ENCODE assay signal across 19 cellular contexts in the genomic region with DNA sequence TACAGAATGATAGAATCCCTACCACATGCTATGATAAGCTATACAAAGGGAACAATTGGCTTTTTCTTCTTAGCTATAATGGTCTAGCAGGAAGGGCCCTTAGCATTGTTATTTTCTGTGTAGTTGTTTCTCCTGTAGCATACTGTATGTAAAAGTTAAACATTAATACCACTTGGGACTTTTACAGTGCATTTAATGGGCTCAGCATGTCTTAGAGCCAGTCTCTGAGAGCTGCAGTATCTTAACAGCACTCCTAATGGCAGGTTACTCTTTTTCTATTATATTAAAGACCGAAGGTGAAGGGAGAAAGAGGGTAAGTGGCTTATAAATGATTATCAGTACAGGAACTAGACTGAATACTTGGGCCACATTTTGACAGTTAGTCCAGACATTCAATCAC.
"Had no signal": no experiment of that assay in that cellular context is flagged by ENCODE, and none has a peak within 500 bp of the region (broad histone marks: within the 10 kb centered on the region; RNA-seq: fewer than 3 reads in every experiment).

No MANE protein-coding gene starts in this region.

- DNase-seq: dorsolateral prefrontal cortex; effector CD8-positive, alpha-beta T cell; gastrocnemius medialis; immature natural killer cell; naive thymus-derived CD8-positive, alpha-beta T cell; nucleus accumbens; ovary; sigmoid colon; stimulated activated CD4-positive, alpha-beta T cell treated with anti-CD3 and anti-CD28 coated beads, Interleukin-2, amount 100 ng/mL, for 24 hours; stimulated activated CD4-positive, alpha-beta T cell treated with anti-CD3 and anti-CD28 coated beads, Interleukin-4, amount 100 ng/mL, for 4 hours; stimulated activated naive CD4-positive, alpha-beta T cell treated with Interleukin-2 at 50 U/mL for 16 hours; thyroid gland; upper lobe of left lung; uterus had no signal

- H3K27me3 ChIP-seq: gastrocnemius medialis, ovary, right atrium auricular region, sigmoid colon, suprapubic skin, thyroid gland, upper lobe of left lung, uterus had no signal

- H3K4me1 ChIP-seq: gastrocnemius medialis, right atrium auricular region, sigmoid colon, suprapubic skin, thyroid gland, upper lobe of left lung, uterus had no signal

- H3K27ac ChIP-seq: coronary artery, dorsolateral prefrontal cortex, gastrocnemius medialis, ovary, right atrium auricular region, sigmoid colon, skin epidermis, suprapubic skin, thyroid gland, upper lobe of left lung, uterus had no signal

- H3K36me3 ChIP-seq: gastrocnemius medialis, ovary, right atrium auricular region, sigmoid colon, suprapubic skin, thyroid gland, upper lobe of left lung, uterus had no signal

- H3K4me3 ChIP-seq: coronary artery, dorsolateral prefrontal cortex, gastrocnemius medialis, ovary, right atrium auricular region, sigmoid colon, skin epidermis, suprapubic skin, thyroid gland, upper lobe of left lung, uterus had no signal

- H3K27ac Mint-ChIP-seq: immature natural killer cell; naive thymus-derived CD8-positive, alpha-beta T cell had no signal

- H3K9me3 ChIP-seq: gastrocnemius medialis, ovary, right atrium auricular region, sigmoid colon, suprapubic skin, thyroid gland, upper lobe of left lung, uterus had no signal

- H3K36me3 Mint-ChIP-seq: immature natural killer cell; naive thymus-derived CD8-positive, alpha-beta T cell had no signal

- H3K4me1 Mint-ChIP-seq: immature natural killer cell; naive thymus-derived CD8-positive, alpha-beta T cell had no signal

- H3K4me3 Mint-ChIP-seq: immature natural killer cell; naive thymus-derived CD8-positive, alpha-beta T cell; neural crest cell had no signal

- H3K9me3 Mint-ChIP-seq: naive thymus-derived CD8-positive, alpha-beta T cell; neural crest cell had no signal
